30 cellular contexts compared by ENCODE assay signal in genomic region chr12:69443916-69444315, GRCh38.
"Had no signal": no experiment of that assay in that cellular context is flagged by ENCODE, and none has a peak within 500 bp of the region (broad histone marks: within the 10 kb centered on the region; RNA-seq: fewer than 3 reads in every experiment).

No MANE protein-coding gene starts in this region.

- H3K36me3 ChIP-seq: brain microvascular endothelial cell, esophagus squamous epithelium, WERI-Rb-1 had no signal

- H3K27me3 ChIP-seq: brain microvascular endothelial cell, esophagus squamous epithelium had no signal

- H3K36me3 Mint-ChIP-seq: T-cell had no signal

- H3K4me1 Mint-ChIP-seq: activated B cell treated with CpG ODN at 0.5 μM for 24 hours; activated T-helper 17 cell treated with anti-CD3 and anti-CD28 coated beads, Interleukin-2, amount 50 U/mL, for 72 hours; T-cell had no signal

- H3K9me3 Mint-ChIP-seq: activated B cell treated with CpG ODN at 0.5 μM for 24 hours; activated CD8-positive, alpha-beta T cell treated with anti-CD3 and anti-CD28 coated beads for 36 hours; activated T-cell treated with anti-CD3 and anti-CD28 coated beads, Interleukin-2, amount 50 U/mL, for 4 hours; activated T-helper 17 cell treated with anti-CD3 and anti-CD28 coated beads, Interleukin-2, amount 50 U/mL, for 72 hours; T-cell; T-helper 1 cell treated with Interleukin-12 subunit alpha and Interleukin-12 subunit beta and Interleukin-4 antibody, amounts not matched to agents 30 μg/mL and 1 μg/mL, for 36 hours had no signal

- FAIRE-seq: astrocyte, colon, frontal cortex had no signal

- DNase-seq: activated B cell treated with CpG ODN at 0.5 μM for 24 hours; activated CD4-positive, alpha-beta T cell treated with anti-CD3 and anti-CD28 coated beads for 48 hours; activated CD4-positive, alpha-beta T cell treated with anti-CD3 and anti-CD28 coated beads, Interleukin-2, amount 50 U/mL, for 1 hour; activated CD4-positive, alpha-beta T cell treated with anti-CD3 and anti-CD28 coated beads, Interleukin-2, amount 50 U/mL, for 48 hours; activated CD8-positive, alpha-beta memory T cell treated with anti-CD3 and anti-CD28 coated beads for 24 hours; activated CD8-positive, alpha-beta T cell treated with anti-CD3 and anti-CD28 coated beads for 36 hours; activated effector memory CD4-positive, alpha-beta T cell treated with Interleukin-2 at 50 U/mL for 16 hours; activated gamma-delta T cell treated with Interleukin-2 at 50 U/mL for 16 hours; activated naive CD4-positive, alpha-beta T cell treated with anti-CD3 and anti-CD28 coated beads, Interleukin-2, amount 50 U/mL, for 16 hours; activated naive CD4-positive, alpha-beta T cell treated with Interleukin-2 at 50 U/mL for 16 hours; activated T-cell treated with anti-CD3 and anti-CD28 coated beads, Interleukin-2, amount 50 U/mL, for 4 hours; amniotic stem cell; anterior cingulate cortex; brain microvascular endothelial cell; caudate nucleus; cortex of kidney; dermis blood vessel endothelial cell; effector CD4-positive, alpha-beta T cell; esophagus squamous epithelium; head of caudate nucleus; T-cell; T-helper 9 cell; WERI-Rb-1 had no signal

- H3K27ac Mint-ChIP-seq: activated B cell treated with CpG ODN at 0.5 μM for 24 hours; activated CD8-positive, alpha-beta T cell treated with anti-CD3 and anti-CD28 coated beads for 36 hours; activated naive CD8-positive, alpha-beta T cell; activated T-helper 17 cell treated with anti-CD3 and anti-CD28 coated beads, Interleukin-2, amount 50 U/mL, for 72 hours; T-cell; T-helper 1 cell treated with Interleukin-12 subunit alpha and Interleukin-12 subunit beta and Interleukin-4 antibody, amounts not matched to agents 30 μg/mL and 1 μg/mL, for 36 hours had no signal

- H3K9me3 ChIP-seq: esophagus squamous epithelium had no signal

- H3K4me3 ChIP-seq: esophagus squamous epithelium had no signal

- H3K27ac ChIP-seq: esophagus squamous epithelium, WERI-Rb-1 had no signal

- H3K4me3 Mint-ChIP-seq: activated B cell treated with CpG ODN at 0.5 μM for 24 hours; activated CD8-positive, alpha-beta T cell treated with anti-CD3 and anti-CD28 coated beads for 36 hours; activated naive CD8-positive, alpha-beta T cell; activated T-cell treated with anti-CD3 and anti-CD28 coated beads, Interleukin-2, amount 50 U/mL, for 4 hours; activated T-helper 17 cell treated with anti-CD3 and anti-CD28 coated beads, Interleukin-2, amount 50 U/mL, for 72 hours; T-cell; T-helper 1 cell treated with Interleukin-12 subunit alpha and Interleukin-12 subunit beta and Interleukin-4 antibody, amounts not matched to agents 30 μg/mL and 1 μg/mL, for 36 hours had no signal

- H3K27me3 Mint-ChIP-seq: activated B cell treated with CpG ODN at 0.5 μM for 24 hours; activated CD8-positive, alpha-beta T cell treated with anti-CD3 and anti-CD28 coated beads for 36 hours; activated T-helper 17 cell treated with anti-CD3 and anti-CD28 coated beads, Interleukin-2, amount 50 U/mL, for 72 hours had no signal

- ATAC-seq: activated CD4-positive, CD25-positive, alpha-beta regulatory T cell treated with anti-CD3 and anti-CD28 coated beads, Interleukin-2, amount 50 U/mL, for 24 hours; activated CD8-positive, alpha-beta T cell treated with anti-CD3 and anti-CD28 coated beads for 36 hours; activated T-cell treated with anti-CD3 and anti-CD28 coated beads, Interleukin-2, amount 50 U/mL, for 4 hours; activated T-helper 17 cell treated with anti-CD3 and anti-CD28 coated beads, Interleukin-2, amount 50 U/mL, for 72 hours; T-cell had no signal
